Comparison of ENCODE assay signal across 20 cellular contexts in genomic region chr20:42864116-42864515, GRCh38.
DNase-seq lines count a peak whose midpoint lies in the region; ATAC-seq, FAIRE-seq and TF ChIP-seq lines count a peak whose summit lies in the region.
"Had no signal": no experiment of that assay in that cellular context is flagged by ENCODE, and none has a peak within 500 bp of the region (broad histone marks: within the 10 kb centered on the region; RNA-seq: fewer than 3 reads in every experiment).

No MANE protein-coding gene starts in this region.

- H3K4ac ChIP-seq in mesendoderm (ENCODE audit: low read depth, low read length) = no peak overlapping the region

- 0% methylated on average over 3 of the region's 3 CpGs for WGBS in HepG2 (ENCODE audit: low lambda C conversion rate)
- 64% methylated on average over 3 of the region's 3 CpGs for WGBS in right lobe of liver (ENCODE audit: insufficient coverage, low coverage, low lambda C conversion rate, missing lambda C conversion rate)
- no CpG with 5 or more reads among the region's 3 CpGs for WGBS in mesendoderm (ENCODE audit: extremely low coverage, insufficient coverage, low lambda C conversion rate)

- H3K9ac ChIP-seq in HepG2 (ENCODE audit: insufficient read depth, low read depth, low read length) (no peak overlapping the region), mesendoderm (ENCODE audit: low read length) (no peak overlapping the region)

- H4K5ac ChIP-seq in mesendoderm (ENCODE audit: low read length) = no peak overlapping the region

- intact Hi-C loops in HepG2 (cut with micrococcal nuclease; ENCODE audit: unreplicated experiment) (no loop called here), right lobe of liver (cut with DNase I) (no loop called here)

- no peak overlapping the region for H2BK120ac ChIP-seq in mesendoderm (ENCODE audit: low read depth, low read length)

- CTCF ChIA-PET in HepG2 (lab: Yijun Ruan, JAX; ENCODE audit: low intra/inter-chr PET ratio, low total read pairs) = no interaction called here

- no peaks in the 10 kb centered on the region for H4K20me1 ChIP-seq in HepG2 (ENCODE audit: insufficient read depth, low read length)

- POLR2A ChIA-PET in HepG2 (lab: Yijun Ruan, JAX) = no interaction called here

- in situ Hi-C loops in HepG2 (cut with HindIII; ENCODE audit: extremely low pct_ligation_motif_present, low pct_unique_long_range_greater_than_20kb) = no loop called here

- no peak overlapping the region for H3K4me3 ChIP-seq in HepG2 (replicated peaks in 1 of 3; ENCODE audit: insufficient read depth in 1 of 3, low read depth in 2 of 3, low read length in 3 of 3)
- H3K4me3 ChIP-seq in right lobe of liver = no peak overlapping the region
- H3K4me3 ChIP-seq in NB4 (ENCODE audit: low read depth, low read length) = no peak overlapping the region
- H3K4me3 ChIP-seq in mesendoderm (ENCODE audit: low read length) = no peak overlapping the region
- H3K4me3 ChIP-seq: A549 had no signal

- no peaks in the 10 kb centered on the region for H3K36me3 ChIP-seq in HepG2 (replicated peaks in 1 of 2; ENCODE audit: control insufficient read depth in 1 of 2, insufficient read depth in 2 of 2, low read length in 2 of 2)
- H3K36me3 ChIP-seq in right lobe of liver = no peaks in the 10 kb centered on the region
- H3K36me3 ChIP-seq in mesendoderm (ENCODE audit: control insufficient read depth, insufficient read depth, low read length) = no peaks in the 10 kb centered on the region

- no peak for FAIRE-seq in HepG2 (lab: Jason Lieb, UNC)
- FAIRE-seq: A549, G401.6, GM12892, H54 had no signal

- DNase-seq in HepG2 (ENCODE audit: low spot score) (no peak), right lobe of liver (no peak), NB4 (ENCODE audit: low read depth) (no peak), mesendoderm (peak; percentile 29), kidney tubule cell (ENCODE audit: low spot score) (no peak), AG08395 (ENCODE audit: low spot score) (no peak), SHP77 treated with DMSO at 0.1 percent for 48 hours (lab: John Stamatoyannopoulos, UW) (no peak)
- DNase-seq: 8988T; ACHN; Calu3; CD4-positive, alpha-beta memory T cell; COR-L47; DMS53; DMS79 treated with DMSO at 0.1 percent for 48 hours; GOT3; HCEC 1CT had no signal

- TF ChIP-seq CTCF in HepG2 (CRISPR knock-in tag; IDR thresholded peaks at IDR 0.05) (no peak), right lobe of liver (IDR thresholded peaks at IDR 0.05) (no peak), NB4 (IDR thresholded peaks at IDR 0.05; ENCODE audit: low read depth, low read length) (peak; percentile 7)

- peaks cover 17% of the 10 kb centered on the region; the same call in 1 of the 2 replicates for H3K9me3 ChIP-seq in HepG2 (ENCODE audit: low read length)
- H3K9me3 ChIP-seq in right lobe of liver = no peaks in the 10 kb centered on the region
- H3K9me3 ChIP-seq: A549 had no signal

- BruUV-seq in HepG2 (replicated peaks; lab: Mats Ljungman, UMichigan) = no TSS peak

- no peak overlapping the region for H2BK5ac ChIP-seq in mesendoderm (ENCODE audit: low read length)

- H3K27ac ChIP-seq in HepG2 (ENCODE audit: extremely low read length, insufficient read depth, low read length) = no peak overlapping the region
- H3K27ac ChIP-seq in right lobe of liver = no peak overlapping the region
- no peak overlapping the region for H3K27ac ChIP-seq in mesendoderm (ENCODE audit: low read depth, low read length)
- H3K27ac ChIP-seq: A549 had no signal

- H3K56ac ChIP-seq in mesendoderm (ENCODE audit: low read length) = no peak overlapping the region

- no peak overlapping the region for H3K18ac ChIP-seq in mesendoderm (ENCODE audit: low read length)

- no peaks in the 10 kb centered on the region for H3K79me1 ChIP-seq in mesendoderm (ENCODE audit: low read length)

- H3K23ac ChIP-seq in mesendoderm (ENCODE audit: low read length) = no peak overlapping the region

- ATAC-seq in HepG2 = peak; percentile 54
- no peak for ATAC-seq in right lobe of liver
- ATAC-seq: A549 had no signal

- H2AFZ ChIP-seq in HepG2 (ENCODE audit: low read length) = no peak overlapping the region

- no peak for TF ChIP-seq POLR2A in HepG2 (IDR thresholded peaks at IDR 0.05; ENCODE audit: insufficient read depth in 1 of 2, low read depth in 2 of 2, low read length in 2 of 2)
- TF ChIP-seq POLR2A in right lobe of liver (IDR thresholded peaks at IDR 0.05) = no peak
- TF ChIP-seq POLR2A in NB4 (IDR thresholded peaks at IDR 0.05; ENCODE audit: extremely low read depth, insufficient read length) = no peak

- H3K4me1 ChIP-seq in HepG2 (ENCODE audit: insufficient read depth, low read length) (no peaks in the 10 kb centered on the region), right lobe of liver (no peaks in the 10 kb centered on the region), mesendoderm (ENCODE audit: control insufficient read depth, low read depth, low read length) (no peaks in the 10 kb centered on the region)
- H3K4me1 ChIP-seq: A549 had no signal

- H3K4me2 ChIP-seq in HepG2 (ENCODE audit: low read depth, low read length) = no peak overlapping the region
- H3K4me2 ChIP-seq in mesendoderm (ENCODE audit: low read length) = no peak overlapping the region
- H3K4me2 ChIP-seq: A549 had no signal

- no peak for TF ChIP-seq EP300 in HepG2 (IDR thresholded peaks at IDR 0.05; ENCODE audit: low read depth in 2 of 2, low read length in 2 of 2)
- TF ChIP-seq EP300 in HepG2 (CRISPR knock-in tag; IDR thresholded peaks at IDR 0.05; ENCODE audit: borderline replicate concordance) = no peak

- no peak overlapping the region for H2BK15ac ChIP-seq in mesendoderm (replicated peaks; ENCODE audit: low read depth)

- H4K8ac ChIP-seq in mesendoderm (ENCODE audit: low read depth, low read length) = no peak overlapping the region

- H2AK5ac ChIP-seq in mesendoderm (ENCODE audit: low read length) = no peak overlapping the region

- H3K27me3 ChIP-seq in HepG2 (ENCODE audit: control insufficient read depth in 1 of 2, insufficient read depth in 2 of 2, low read length in 2 of 2) (no peaks in the 10 kb centered on the region), right lobe of liver (no peaks in the 10 kb centered on the region), mesendoderm (ENCODE audit: insufficient read depth, low read length, poor library complexity) (no peaks in the 10 kb centered on the region)

- H3K79me2 ChIP-seq in HepG2 (ENCODE audit: insufficient read depth, low read length) (no peaks in the 10 kb centered on the region), mesendoderm (ENCODE audit: control insufficient read depth, insufficient read depth, low read length) (no peaks in the 10 kb centered on the region)

- TF ChIP-seq RAD21 in HepG2 (CRISPR knock-in tag; IDR thresholded peaks at IDR 0.05) = no peak

TF ChIP-seq in HepG2, 621 proteins besides CTCF, POLR2A, EP300 and RAD21:
- TF ChIP-seq ATF4 (CRISPR knock-in tag; IDR thresholded peaks at IDR 0.05) = no peak
- no peak for TF ChIP-seq RBFOX2 (IDR thresholded peaks at IDR 0.05; ENCODE audit: low read depth, low read length)
- TF ChIP-seq HDAC2 (CRISPR knock-in tag; IDR thresholded peaks at IDR 0.05) = no peak
